8 cellular contexts compared by ENCODE assay signal in genomic region chr19:49127674-49128544, GRCh38. TPM values are rescaled to one million over a fixed set of nuclear protein-coding genes. Genes with fewer than 3 reads are reported as not detected.
DNase-seq lines count a peak whose midpoint lies in the region; ATAC-seq and TF ChIP-seq lines count a peak whose summit lies in the region.

No MANE protein-coding gene starts in this region.

- intact Hi-C loops in dendritic cell treated with granulocyte-macrophage colony-stimulating factor and Interleukin-4, amounts not matched to agents 40 ng/mL and 50 ng/mL, for 4 days (cut with micrococcal nuclease): loop anchor here (1.0 kb wide), 1 partner anchor 9 kb away; the partner anchor contains the start of genes C19orf73 and PPFIA3
- intact Hi-C loops in right lobe of liver (cut with DNase I): no loop called here

- H3K9me3 Mint-ChIP-seq in dendritic cell treated with granulocyte-macrophage colony-stimulating factor and Interleukin-4, amounts not matched to agents 40 ng/mL and 50 ng/mL, for 4 days: no peaks in the 10 kb centered on the region

- H3K27ac Mint-ChIP-seq in dendritic cell treated with granulocyte-macrophage colony-stimulating factor and Interleukin-4, amounts not matched to agents 40 ng/mL and 50 ng/mL, for 4 days: peak overlapping the region; percentile 90

- ATAC-seq in GM19351 (IDR thresholded peaks at IDR 0.05; ENCODE audit: unreplicated experiment) (peak; percentile 84), HG03469 (IDR thresholded peaks at IDR 0.05; ENCODE audit: unreplicated experiment) (peak; percentile 45), right lobe of liver (peak; percentile 97 to 100 (median 99))

- no peaks in the 10 kb centered on the region for H3K9me3 ChIP-seq in right lobe of liver

- peaks cover 0 to 4% (median 0%) of the 10 kb centered on the region in 4 donors for H3K4me1 ChIP-seq in right lobe of liver

- no peaks in the 10 kb centered on the region for H3K36me3 Mint-ChIP-seq in dendritic cell treated with granulocyte-macrophage colony-stimulating factor and Interleukin-4, amounts not matched to agents 40 ng/mL and 50 ng/mL, for 4 days (ENCODE audit: low read depth)

- H3K27me3 ChIP-seq in right lobe of liver: no peaks in the 10 kb centered on the region

- TF ChIP-seq CTCF in right lobe of liver (IDR thresholded peaks at IDR 0.05): peak in 1 of 4 donors; percentile 13

- DNase-seq in C1 segment of cervical spinal cord (lab: John Stamatoyannopoulos, UW) (peak in 13 of 14 donors; percentile 70 to 97 (median 93)), NCI-H69 (lab: John Stamatoyannopoulos, UW) (peak; percentile 98), right lobe of liver (peak; percentile 98 to 99 (median 98))
- peak; percentile 94 for DNase-seq in activated CD4-positive, alpha-beta T cell treated with anti-CD3 and anti-CD28 coated beads, Interleukin-2, amount 50 U/mL, for 1 hour
- DNase-seq in stimulated activated CD4-positive, alpha-beta T cell treated with anti-CD3 and anti-CD28 coated beads, Interleukin-4, amount 100 ng/mL, for 24 hours: peak; percentile 95

- peaks cover 39% of the 10 kb centered on the region for H3K27me3 Mint-ChIP-seq in dendritic cell treated with granulocyte-macrophage colony-stimulating factor and Interleukin-4, amounts not matched to agents 40 ng/mL and 50 ng/mL, for 4 days

- peak overlapping the region; percentile 88 for H3K4me3 Mint-ChIP-seq in dendritic cell treated with granulocyte-macrophage colony-stimulating factor and Interleukin-4, amounts not matched to agents 40 ng/mL and 50 ng/mL, for 4 days

- 5% methylated on average over 22 of the region's 63 CpGs for WGBS in right lobe of liver (ENCODE audit: insufficient coverage, low coverage, low lambda C conversion rate, missing lambda C conversion rate)

- TF ChIP-seq POLR2A in right lobe of liver (IDR thresholded peaks at IDR 0.05): no peak

- no peak overlapping the region for H3K27ac ChIP-seq in right lobe of liver

- no peaks in the 10 kb centered on the region for H3K36me3 ChIP-seq in right lobe of liver

- peak overlapping the region in 2 of 3 donors; percentile 11 to 31 for H3K4me3 ChIP-seq in right lobe of liver

- peaks cover 25% of the 10 kb centered on the region for H3K4me1 Mint-ChIP-seq in dendritic cell treated with granulocyte-macrophage colony-stimulating factor and Interleukin-4, amounts not matched to agents 40 ng/mL and 50 ng/mL, for 4 days (ENCODE audit: low read depth)

RNA-seq across cellular contexts. Expression of gene PPFIA3, which starts 8.6 kb away (rescaled TPM):
- 1 to 10 TPM; 1.8 to 6.6 (median 3.1) TPM for total RNA-seq in right lobe of liver

RNA-seq across cellular contexts. Expression of gene C19orf73, which starts 9.0 kb away (rescaled TPM):
- total RNA-seq in right lobe of liver: 1 to 10 TPM in 5 of 6 experiments, under 1 TPM in 1; 0.73 to 8.1 (median 1.5) TPM

RNA-seq across cellular contexts. Expression of gene LIN7B, which starts 13.7 kb away (rescaled TPM):
- 1 to 10 TPM; 1.5 to 4.3 (median 2.4) TPM for total RNA-seq in right lobe of liver

RNA-seq across cellular contexts. Expression of gene HRC, which starts 27.3 kb away (rescaled TPM):
- total RNA-seq in right lobe of liver: under 1 TPM in 4 of 6 experiments, not detected in 2; 0.18 to 0.68 (median 0.19) TPM

RNA-seq across cellular contexts. Expression of gene TRPM4, which starts 29.7 kb away (rescaled TPM):
- 10 to 100 TPM in 5 of 6 experiments, 1 to 10 TPM in 1; 9.2 to 31.1 (median 14.3) TPM for total RNA-seq in right lobe of liver

Comparison
In these comparisons a context has a peak if more than half of its experiments do, and no peak if none do; other contexts are left out.
1. ATAC-seq: peak in every context shown above with its lines; median percentile 99 in right lobe of liver; 84 in GM19351; 45 in HG03469.